Comparison of ENCODE assay signal across 24 cellular contexts in the genomic region with DNA sequence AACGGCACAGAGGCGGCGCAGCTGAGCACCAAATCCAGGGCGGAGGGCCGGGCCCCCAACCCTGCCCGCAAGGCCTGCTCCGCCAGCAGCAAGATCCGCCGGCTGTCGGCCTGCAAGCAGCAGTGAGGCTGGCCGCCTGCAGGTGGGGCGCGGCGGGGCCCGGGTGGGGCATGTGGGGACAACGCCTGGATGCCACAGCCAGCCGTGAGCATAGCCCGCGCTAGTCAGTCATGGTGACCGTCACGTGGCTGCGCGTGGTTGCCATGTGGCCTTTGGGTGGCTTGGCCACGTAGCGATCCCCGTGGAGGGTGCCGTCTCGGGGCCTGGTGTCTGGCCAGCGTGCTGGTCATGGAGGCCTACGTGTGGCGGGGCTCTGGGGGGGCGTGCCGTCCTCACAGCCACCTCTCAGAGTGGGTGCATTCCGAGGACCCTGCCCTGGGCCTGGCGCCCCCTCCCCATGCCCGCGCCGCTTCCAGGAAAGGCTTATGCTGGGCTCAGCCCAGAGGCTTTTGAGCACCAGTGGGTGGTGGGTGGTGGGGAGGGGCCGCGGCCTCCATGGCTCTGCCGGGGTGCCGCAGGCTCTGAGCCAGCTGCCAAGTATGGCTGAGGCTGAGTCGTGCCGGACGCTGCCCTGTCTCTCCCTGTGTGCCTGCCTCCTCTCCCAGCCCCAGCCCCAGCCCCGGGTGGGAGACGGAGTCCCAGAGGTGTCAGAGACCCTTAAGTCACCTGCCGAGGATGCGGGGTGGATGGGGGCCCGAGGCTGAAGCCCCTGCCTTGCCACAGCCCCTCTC. TPM values are rescaled to one million over a fixed set of nuclear protein-coding genes. Genes with fewer than 3 reads are reported as not detected.
"Had no signal": no experiment of that assay in that cellular context is flagged by ENCODE, and none has a peak within 500 bp of the region (broad histone marks: within the 10 kb centered on the region; RNA-seq: fewer than 3 reads in every experiment).

No MANE protein-coding gene starts in this region.

- H3K27ac ChIP-seq: heart right ventricle, left lung, lower lobe of right lung, transverse colon had no signal

- FAIRE-seq: endothelial cell of umbilical vein, urothelium cell line had no signal

- H3K4me1 ChIP-seq: neural progenitor cell had no signal

- H3K36me3 ChIP-seq: neural progenitor cell had no signal

- H3K9me3 ChIP-seq: heart right ventricle, left lung, lower lobe of right lung, testis, transverse colon had no signal

- ATAC-seq: effector memory CD8-positive, alpha-beta T cell; heart right ventricle; left lung; lower lobe of right lung; natural killer cell; right cardiac atrium had no signal

- H3K4me3 ChIP-seq: heart right ventricle, left lung, lower lobe of right lung, neural progenitor cell, transverse colon had no signal

- DNase-seq: activated CD4-positive, alpha-beta T cell treated with anti-CD3 and anti-CD28 coated beads for 4 hours; activated CD4-positive, alpha-beta T cell treated with anti-CD3 and anti-CD28 coated beads, Interleukin-2, amount 50 U/mL, for 4 hours; activated CD8-positive, alpha-beta memory T cell treated with anti-CD3 and anti-CD28 coated beads for 24 hours; activated effector memory CD4-positive, alpha-beta T cell treated with anti-CD3 and anti-CD28 coated beads, Interleukin-2, amount 50 U/mL, for 16 hours; activated naive CD4-positive, alpha-beta T cell treated with anti-CD3 and anti-CD28 coated beads, Interleukin-2, amount 10 ng/mL, durations not matched to agents 7 days and 5 days; activated naive CD8-positive, alpha-beta T cell treated with anti-CD3 and anti-CD28 coated beads, Interleukin-2, amount 10 ng/mL, durations not matched to agents 7 days and 5 days; caudate nucleus; cortex of kidney; effector memory CD8-positive, alpha-beta T cell; heart right ventricle; kidney glomerular epithelial cell; left lung; lower lobe of right lung; mesendoderm; natural killer cell; right cardiac atrium; stimulated activated CD4-positive, alpha-beta T cell treated with anti-CD3 and anti-CD28 coated beads, Interleukin-2, amount 100 ng/mL, for 48 hours; stimulated activated naive CD4-positive, alpha-beta T cell treated with Interleukin-2 at 50 U/mL for 16 hours; testis; transverse colon had no signal

- H3K4me2 ChIP-seq: neural progenitor cell had no signal

- H3K27me3 ChIP-seq: heart right ventricle, left lung, neural progenitor cell, testis, transverse colon had no signal

- H3K9ac ChIP-seq: neural progenitor cell had no signal

- H2AFZ ChIP-seq: neural progenitor cell had no signal

RNA-seq across cellular contexts. Expression of a gene that starts 11.1 kb away (rescaled TPM):
- total RNA-seq: mononuclear cell had no signal
